13 cellular contexts compared by ENCODE assay signal in genomic region chr10:29668628-29669027, GRCh38. TPM values are rescaled to one million over a fixed set of nuclear protein-coding genes. Genes with fewer than 3 reads are reported as not detected.
A peak's percentile ranks its signal among the peaks of the same experiment; 100 is the strongest.
DNase-seq lines count a peak whose midpoint lies in the region; ATAC-seq and TF ChIP-seq lines count a peak whose summit lies in the region.
"Had no signal": no experiment of that assay in that cellular context is flagged by ENCODE, and none has a peak within 500 bp of the region (broad histone marks: within the 10 kb centered on the region; RNA-seq: fewer than 3 reads in every experiment).

No MANE protein-coding gene starts in this region.

- H3K9me3 Mint-ChIP-seq in HFFc6: peaks cover 5% of the 10 kb centered on the region

- H3K36me3 ChIP-seq in ascending aorta: peaks cover 0 to 10% of the 10 kb centered on the region in 2 donors
- H3K36me3 ChIP-seq in tibial artery: peaks cover 0 to 13% (median under 1%) of the 10 kb centered on the region in 3 donors

- no peak for TF ChIP-seq CTCF in HFFc6 (IDR thresholded peaks at IDR 0.05)
- TF ChIP-seq CTCF in ascending aorta (IDR thresholded peaks at IDR 0.05): no peak
- TF ChIP-seq CTCF in fibroblast of the aortic adventitia (IDR thresholded peaks at IDR 0.05; ENCODE audit: insufficient read depth, low read length): no peak
- TF ChIP-seq CTCF in tibial artery (IDR thresholded peaks at IDR 0.05): no peak

- H3K4me1 Mint-ChIP-seq in HFFc6 (ENCODE audit: low read depth): peaks cover 14% of the 10 kb centered on the region

- no peaks in the 10 kb centered on the region for H3K9me3 ChIP-seq in ascending aorta
- H3K9me3 ChIP-seq in tibial artery: no peaks in the 10 kb centered on the region

- H3K27me3 ChIP-seq in ascending aorta (no peaks in the 10 kb centered on the region), tibial artery (no peaks in the 10 kb centered on the region)

- H3K27ac ChIP-seq in ascending aorta (peak overlapping the region; percentile 58 to 69), tibial artery (peak overlapping the region; percentile 23 to 26)

- H3K27me3 Mint-ChIP-seq in HFFc6 (ENCODE audit: insufficient read depth): peaks cover 36% of the 10 kb centered on the region

- no peaks in the 10 kb centered on the region; the same call in 1 of the 2 replicates for H3K36me3 Mint-ChIP-seq in HFFc6 (ENCODE audit: low read depth)

- ATAC-seq in GM19455 (IDR thresholded peaks at IDR 0.05; ENCODE audit: unreplicated experiment): no peak
- ATAC-seq: stimulated activated naive CD8-positive, alpha-beta T cell treated with anti-CD3 and anti-CD28 coated beads, Interleukin-15, Interleukin-2, amounts not matched to agents 100 U/mL and 50 U/mL, for 24 hours had no signal

- H3K4me3 ChIP-seq in ascending aorta (no peak overlapping the region), fibroblast of the aortic adventitia (ENCODE audit: low read depth, low read length) (no peak overlapping the region), tibial artery (no peak overlapping the region)

- H3K4me1 ChIP-seq in ascending aorta (peaks cover 0 to 21% of the 10 kb centered on the region in 2 donors), tibial artery (peaks cover 0 to 61% (median 27%) of the 10 kb centered on the region in 4 donors)

- intact Hi-C loops in ascending aorta (cut with DNase I) (no loop called here), tibial artery (cut with DNase I; ENCODE audit: low total_unique reads) (no loop called here)

- peak; percentile 9 for DNase-seq in HFFc6
- DNase-seq in ascending aorta (ENCODE audit: low spot score in 2 of 2): no peak
- DNase-seq in fibroblast of the aortic adventitia (ENCODE audit: low read depth): peak; percentile 73
- no peak for DNase-seq in tibial artery
- no peak for DNase-seq in NCI-H510A (lab: John Stamatoyannopoulos, UW)
- DNase-seq in activated CD8-positive, alpha-beta memory T cell treated with anti-CD3 and anti-CD28 coated beads, Interleukin-2, amount 50 U/mL, for 4 hours: no peak
- DNase-seq: C1 segment of cervical spinal cord; effector CD4-positive, alpha-beta T cell; HCEC 1CT; Kasumi-1; kidney; stimulated activated naive CD8-positive, alpha-beta T cell treated with anti-CD3 and anti-CD28 coated beads, Interleukin-15, Interleukin-2, amounts not matched to agents 100 U/mL and 50 U/mL, for 24 hours had no signal

- no peak overlapping the region for H3K27ac Mint-ChIP-seq in HFFc6

- no peak overlapping the region for H3K4me3 Mint-ChIP-seq in HFFc6

RNA-seq across cellular contexts. Expression of gene SVIL, which starts 33.9 kb away (rescaled TPM):
- total RNA-seq in HFFc6 (2021; fragmentation: NEBNext Ultra II Directional; extraction: Animal tissue kit (Norgen Biotek cat#: 25700)): under 1 TPM; 0.22 to 0.89 (median 0.48) TPM
- total RNA-seq in ascending aorta (94.7 TPM), fibroblast of the aortic adventitia (ENCODE audit: low replicate concordance) (97.7 and 309 TPM in 2 replicates)

Comparison
In these comparisons a context has a peak if more than half of its experiments do, and no peak if none do; other contexts are left out.
1. DNase-seq: peak in HFFc6 (single experiment) and fibroblast of the aortic adventitia (single experiment); none in ascending aorta (0 of 2), tibial artery (0 of 2), NCI-H510A (single experiment) and activated CD8-positive, alpha-beta memory T cell treated with anti-CD3 and anti-CD28 coated beads, Interleukin-2, amount 50 U/mL, for 4 hours (single experiment).
2. RNA of gene SVIL, which starts 33.9 kb away (total RNA-seq): 97.7 to 309 TPM in fibroblast of the aortic adventitia and 94.7 TPM in ascending aorta (single experiment); 0.22 to 0.89 TPM in HFFc6; every median in the first group is over 10 times any median in the second.